ENCODE assay signal across 23 cellular contexts in the genomic region with DNA sequence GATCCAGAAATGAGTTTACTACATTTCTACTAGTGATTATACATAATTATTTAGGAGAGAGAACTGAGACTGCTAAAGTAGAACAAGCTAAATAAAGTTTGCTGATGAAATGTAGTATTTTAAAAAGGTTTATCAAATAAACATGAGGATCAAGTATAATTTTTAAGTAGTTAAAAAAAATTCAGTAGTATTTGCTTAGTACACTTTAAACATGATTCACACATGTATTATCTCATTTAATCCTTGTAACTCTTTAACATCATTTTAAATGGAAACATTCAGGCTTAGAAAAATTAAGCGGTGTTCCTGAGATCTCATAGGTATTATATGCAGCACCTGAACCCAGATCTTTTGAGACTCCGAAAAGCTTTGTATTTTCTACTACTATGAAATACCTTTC. TPM values are rescaled to one million over a fixed set of nuclear protein-coding genes. Genes with fewer than 3 reads are reported as not detected.
DNase-seq lines count a peak whose midpoint lies in the region; ATAC-seq, FAIRE-seq and TF ChIP-seq lines count a peak whose summit lies in the region.
"Had no signal": no experiment of that assay in that cellular context is flagged by ENCODE, and none has a peak within 500 bp of the region (broad histone marks: within the 10 kb centered on the region; RNA-seq: fewer than 3 reads in every experiment).

No MANE protein-coding gene starts in this region.

- peak overlapping the region; percentile 23 for H3K9ac ChIP-seq in Loucy (ENCODE audit: low read depth, low read length, poor library complexity, severe bottlenecking)
- H3K9ac ChIP-seq: BLaER1 treated with 17β-estradiol and CSF1 and Interleukin-3, amounts not matched to agents 10 nM and 100 nM had no signal

- no peaks in the 10 kb centered on the region for H3F3A ChIP-seq in Loucy (ENCODE audit: low read depth)

- H3K27me3 Mint-ChIP-seq in activated T-helper 17 cell treated with anti-CD3 and anti-CD28 coated beads, Interleukin-2, amount 50 U/mL, for 72 hours, result no peaks in the 10 kb centered on the region
- no peaks in the 10 kb centered on the region for H3K27me3 Mint-ChIP-seq in naive thymus-derived CD4-positive, alpha-beta T cell
- no peaks in the 10 kb centered on the region for H3K27me3 Mint-ChIP-seq in activated T-helper 1 cell treated with anti-CD3 and anti-CD28 coated beads, Interleukin-12 subunit alpha, Interleukin-12 subunit beta, Interleukin-2, Interleukin-4 antibody, amounts not matched to agents 30 ng/mL and 10 ng/mL and 1 ng/mL, durations not matched to agents 14 hours and 24 hours and 36 hours (ENCODE audit: insufficient read depth)
- H3K27me3 Mint-ChIP-seq: B cell, IgD-negative memory B cell had no signal

- H4K20me1 ChIP-seq in Loucy (ENCODE audit: insufficient read depth, low read length, poor library complexity, severe bottlenecking), result peaks cover 34% of the 10 kb centered on the region

- H3K4me3 ChIP-seq in Loucy (ENCODE audit: low read length, poor library complexity, severe bottlenecking) (peak overlapping the region; percentile 19), aorta (ENCODE audit: low read length in 2 of 2) (no peak overlapping the region)
- no peak overlapping the region for H3K4me3 ChIP-seq in naive thymus-derived CD4-positive, alpha-beta T cell (ENCODE audit: low read length)
- H3K4me3 ChIP-seq: BLaER1 treated with 17β-estradiol and CSF1 and Interleukin-3, amounts not matched to agents 10 nM and 100 nM; GM23338 had no signal

- CTCF ChIA-PET in naive thymus-derived CD4-positive, alpha-beta T cell (lab: Charles Lee), result no interaction called here

- FAIRE-seq in D721Med (lab: Jason Lieb, UNC), result peak; percentile 38
- FAIRE-seq: H54 had no signal

- intact Hi-C loops in naive thymus-derived CD4-positive, alpha-beta T cell (cut with micrococcal nuclease), result no loop called here
- intact Hi-C loops in aorta (cut with DNase I), result no loop called here
- intact Hi-C loops in activated T-helper 1 cell treated with anti-CD3 and anti-CD28 coated beads, Interleukin-12 subunit alpha, Interleukin-12 subunit beta, Interleukin-2, Interleukin-4 antibody, amounts not matched to agents 30 ng/mL and 10 ng/mL and 1 ng/mL, durations not matched to agents 14 hours and 24 hours and 36 hours (cut with micrococcal nuclease), result no loop called here

- H3K4me2 ChIP-seq in Loucy (ENCODE audit: low read depth, low read length, poor library complexity, severe bottlenecking), result peak overlapping the region; percentile 53
- H3K4me2 ChIP-seq: BLaER1 treated with 17β-estradiol and CSF1 and Interleukin-3, amounts not matched to agents 10 nM and 100 nM; GM23338 had no signal

- peak overlapping the region; percentile 61 for H3K27ac Mint-ChIP-seq in activated T-helper 17 cell treated with anti-CD3 and anti-CD28 coated beads, Interleukin-2, amount 50 U/mL, for 72 hours
- no peak overlapping the region for H3K27ac Mint-ChIP-seq in naive thymus-derived CD4-positive, alpha-beta T cell
- no peak overlapping the region for H3K27ac Mint-ChIP-seq in activated T-helper 1 cell treated with anti-CD3 and anti-CD28 coated beads, Interleukin-12 subunit alpha, Interleukin-12 subunit beta, Interleukin-2, Interleukin-4 antibody, amounts not matched to agents 30 ng/mL and 10 ng/mL and 1 ng/mL, durations not matched to agents 14 hours and 24 hours and 36 hours
- H3K27ac Mint-ChIP-seq: B cell; CD8-positive, alpha-beta T cell; GM23338; HFFc6; IgD-negative memory B cell had no signal

- H3K9me3 ChIP-seq in Loucy (ENCODE audit: insufficient read depth, low read depth, low read length) (no peaks in the 10 kb centered on the region), aorta (ENCODE audit: control insufficient read depth, low read length) (no peaks in the 10 kb centered on the region)
- no peaks in the 10 kb centered on the region for H3K9me3 ChIP-seq in naive thymus-derived CD4-positive, alpha-beta T cell (ENCODE audit: control insufficient read depth in 2 of 3, low read length in 3 of 3)

- H3K4me1 Mint-ChIP-seq in activated T-helper 17 cell treated with anti-CD3 and anti-CD28 coated beads, Interleukin-2, amount 50 U/mL, for 72 hours, result peaks cover 24% of the 10 kb centered on the region
- peaks cover 15 to 64% (median 50%) of the 10 kb centered on the region in 7 donors for H3K4me1 Mint-ChIP-seq in naive thymus-derived CD4-positive, alpha-beta T cell
- H3K4me1 Mint-ChIP-seq in activated T-helper 1 cell treated with anti-CD3 and anti-CD28 coated beads, Interleukin-12 subunit alpha, Interleukin-12 subunit beta, Interleukin-2, Interleukin-4 antibody, amounts not matched to agents 30 ng/mL and 10 ng/mL and 1 ng/mL, durations not matched to agents 14 hours and 24 hours and 36 hours (ENCODE audit: low read depth), result peaks cover 26% of the 10 kb centered on the region
- H3K4me1 Mint-ChIP-seq: GM23338 had no signal

- H3K9me2 ChIP-seq in Loucy (replicated peaks; ENCODE audit: low read depth, low read length), result no peaks in the 10 kb centered on the region

- peaks cover 46% of the 10 kb centered on the region for H3K79me2 ChIP-seq in Loucy (ENCODE audit: insufficient read depth, low read length)

- 96% methylated on average over 2 of the region's 2 CpGs for WGBS in aorta, 2 donors

- DNase-seq in D721Med (ENCODE audit: insufficient read length, low spot score) (no peak), activated T-cell treated with anti-CD3 and anti-CD28 coated beads for 4 hours (no peak), aorta (no peak)
- no peak for DNase-seq in naive thymus-derived CD4-positive, alpha-beta T cell
- no peak for DNase-seq in activated CD4-positive, alpha-beta T cell treated with anti-CD3 and anti-CD28 coated beads, Interleukin-2, amount 50 U/mL, for 48 hours
- no peak for DNase-seq in activated T-helper 1 cell treated with anti-CD3 and anti-CD28 coated beads, Interleukin-12 subunit alpha, Interleukin-12 subunit beta, Interleukin-2, Interleukin-4 antibody, amounts not matched to agents 30 ng/mL and 10 ng/mL and 1 ng/mL, durations not matched to agents 14 hours and 24 hours and 36 hours (ENCODE audit: low spot score)
- DNase-seq: 8988T; Calu3; CD8-positive, alpha-beta T cell; DMS 273 treated with DMSO at 0.1 percent for 48 hours; DMS53; DND-41; EL; HCEC 1CT; HFFc6 had no signal

- H3K27ac ChIP-seq in naive thymus-derived CD4-positive, alpha-beta T cell (ENCODE audit: low read depth, low read length), result peak overlapping the region; percentile 7
- no peak overlapping the region for H3K27ac ChIP-seq in aorta (ENCODE audit: low read depth in 1 of 2, low read length in 2 of 2)
- H3K27ac ChIP-seq: BLaER1 treated with 17β-estradiol and CSF1 and Interleukin-3, amounts not matched to agents 10 nM and 100 nM; HL-60 had no signal

- no peak overlapping the region for H2AFZ ChIP-seq in Loucy (ENCODE audit: low read length)
- H2AFZ ChIP-seq: GM23338 had no signal

- H3K4me3 Mint-ChIP-seq in activated T-helper 17 cell treated with anti-CD3 and anti-CD28 coated beads, Interleukin-2, amount 50 U/mL, for 72 hours, result no peak overlapping the region
- H3K4me3 Mint-ChIP-seq in naive thymus-derived CD4-positive, alpha-beta T cell, result peak overlapping the region in 2 of 10 donors; percentile 15 to 36
- no peak overlapping the region for H3K4me3 Mint-ChIP-seq in activated T-helper 1 cell treated with anti-CD3 and anti-CD28 coated beads, Interleukin-12 subunit alpha, Interleukin-12 subunit beta, Interleukin-2, Interleukin-4 antibody, amounts not matched to agents 30 ng/mL and 10 ng/mL and 1 ng/mL, durations not matched to agents 14 hours and 24 hours and 36 hours
- H3K4me3 Mint-ChIP-seq: B cell; CD8-positive, alpha-beta T cell; GM23338; HFFc6; IgD-negative memory B cell had no signal

- POLR2A ChIA-PET in naive thymus-derived CD4-positive, alpha-beta T cell (lab: Charles Lee), result interaction anchor here (1.8 kb wide), 1 partner anchor 12 kb away, joined by 4 read pairs; no protein-coding TSS in a partner anchor

- H3K36me3 Mint-ChIP-seq in activated T-helper 17 cell treated with anti-CD3 and anti-CD28 coated beads, Interleukin-2, amount 50 U/mL, for 72 hours (ENCODE audit: low read depth), result peaks cover 98% of the 10 kb centered on the region
- peaks cover 14 to 48% (median 25%) of the 10 kb centered on the region in 5 donors for H3K36me3 Mint-ChIP-seq in naive thymus-derived CD4-positive, alpha-beta T cell
- peaks cover 50% of the 10 kb centered on the region for H3K36me3 Mint-ChIP-seq in activated T-helper 1 cell treated with anti-CD3 and anti-CD28 coated beads, Interleukin-12 subunit alpha, Interleukin-12 subunit beta, Interleukin-2, Interleukin-4 antibody, amounts not matched to agents 30 ng/mL and 10 ng/mL and 1 ng/mL, durations not matched to agents 14 hours and 24 hours and 36 hours (ENCODE audit: low read depth)

- H3K9me3 Mint-ChIP-seq in activated T-helper 17 cell treated with anti-CD3 and anti-CD28 coated beads, Interleukin-2, amount 50 U/mL, for 72 hours, result no peaks in the 10 kb centered on the region
- H3K9me3 Mint-ChIP-seq in naive thymus-derived CD4-positive, alpha-beta T cell, result no peaks in the 10 kb centered on the region
- no peaks in the 10 kb centered on the region for H3K9me3 Mint-ChIP-seq in activated T-helper 1 cell treated with anti-CD3 and anti-CD28 coated beads, Interleukin-12 subunit alpha, Interleukin-12 subunit beta, Interleukin-2, Interleukin-4 antibody, amounts not matched to agents 30 ng/mL and 10 ng/mL and 1 ng/mL, durations not matched to agents 14 hours and 24 hours and 36 hours
- H3K9me3 Mint-ChIP-seq: CD8-positive, alpha-beta T cell; HFFc6 had no signal

- H3K27me3 ChIP-seq in Loucy (ENCODE audit: insufficient read depth, low read length, poor library complexity, severe bottlenecking) (no peaks in the 10 kb centered on the region), aorta (ENCODE audit: control insufficient read depth in 1 of 2, insufficient read depth in 2 of 2, low read length in 1 of 2) (no peaks in the 10 kb centered on the region)
- no peaks in the 10 kb centered on the region for H3K27me3 ChIP-seq in naive thymus-derived CD4-positive, alpha-beta T cell (ENCODE audit: control insufficient read depth in 2 of 2, insufficient read depth in 2 of 2, low read length in 2 of 2)
- H3K27me3 ChIP-seq: BLaER1 treated with 17β-estradiol and CSF1 and Interleukin-3, amounts not matched to agents 10 nM and 100 nM had no signal

- H3K4me1 ChIP-seq in Loucy (ENCODE audit: insufficient read depth, low read length, poor library complexity, severe bottlenecking) (peaks cover 11% of the 10 kb centered on the region), aorta (ENCODE audit: control insufficient read depth in 1 of 2, insufficient read depth in 2 of 2, low read length in 2 of 2) (no peaks in the 10 kb centered on the region)
- H3K4me1 ChIP-seq in naive thymus-derived CD4-positive, alpha-beta T cell (ENCODE audit: control insufficient read depth in 2 of 2, insufficient read depth in 2 of 2, low read length in 2 of 2), result peaks cover under 1 to 3% of the 10 kb centered on the region in 2 donors

- peaks cover 49% of the 10 kb centered on the region for H3K36me3 ChIP-seq in Loucy (ENCODE audit: insufficient read depth, low read length)
- H3K36me3 ChIP-seq in naive thymus-derived CD4-positive, alpha-beta T cell (ENCODE audit: control insufficient read depth in 2 of 3, insufficient read depth in 3 of 3, low read length in 3 of 3), result peaks cover 17 to 59% (median 25%) of the 10 kb centered on the region in 3 experiments
- peaks cover 2 to 3% of the 10 kb centered on the region in 2 donors for H3K36me3 ChIP-seq in aorta (ENCODE audit: control insufficient read depth in 1 of 2, insufficient read depth in 2 of 2, low read length in 1 of 2)

- TF ChIP-seq CTCF in D721Med (IDR thresholded peaks at IDR 0.05; ENCODE audit: insufficient read depth, missing control alignments) (no peak), Loucy (conservative IDR thresholded peaks at IDR 0.05; ENCODE audit: low read length) (no peak)

- ATAC-seq in activated T-helper 17 cell treated with anti-CD3 and anti-CD28 coated beads, Interleukin-2, amount 50 U/mL, for 72 hours (replicated peaks), result no peak
- no peak for ATAC-seq in naive thymus-derived CD4-positive, alpha-beta T cell
- no peak for ATAC-seq in aorta (ENCODE audit: low FRiP score)
- ATAC-seq: CD8-positive, alpha-beta T cell; GM23338 had no signal

RNA-seq across cellular contexts. Expression of gene SNW1, which starts 8.7 kb away (rescaled TPM):
- total RNA-seq in activated T-helper 17 cell treated with anti-CD3 and anti-CD28 coated beads, Interleukin-2, amount 50 U/mL, for 72 hours, result 100 to 1,000 TPM; 106 to 108 TPM
- total RNA-seq in naive thymus-derived CD4-positive, alpha-beta T cell, result 100 to 1,000 TPM in 2 of 5 experiments, 10 to 100 TPM in 3; 84.4 to 108 (median 97.7) TPM
- 10 to 100 TPM; 59.6 to 89.1 TPM for polyA plus RNA-seq in naive thymus-derived CD4-positive, alpha-beta T cell
- total RNA-seq in aorta, result 10 to 100 TPM; 51.4 to 60.5 TPM
- 10 to 100 TPM; 57.6 to 60.5 TPM for polyA plus RNA-seq in aorta
- total RNA-seq in activated T-helper 1 cell treated with anti-CD3 and anti-CD28 coated beads, Interleukin-12 subunit alpha, Interleukin-12 subunit beta, Interleukin-2, Interleukin-4 antibody, amounts not matched to agents 30 ng/mL and 10 ng/mL and 1 ng/mL, durations not matched to agents 14 hours and 24 hours and 36 hours, result 112 and 118 TPM in 2 replicates

RNA-seq across cellular contexts. Expression of gene SLIRP, which starts 44.4 kb away (rescaled TPM):
- total RNA-seq in activated T-helper 17 cell treated with anti-CD3 and anti-CD28 coated beads, Interleukin-2, amount 50 U/mL, for 72 hours, result 100 to 1,000 TPM in 1 of 2 donors, 10 to 100 TPM in 1; 46.5 to 140 TPM
- total RNA-seq in naive thymus-derived CD4-positive, alpha-beta T cell, result 10 to 100 TPM; 35.9 to 66.6 (median 45.5) TPM
- 100 to 1,000 TPM; 232 to 282 TPM for polyA plus RNA-seq in naive thymus-derived CD4-positive, alpha-beta T cell
- total RNA-seq in aorta, result 10 to 100 TPM; 57.3 to 84.4 TPM
- polyA plus RNA-seq in aorta, result 100 to 1,000 TPM; 238 to 453 TPM
- total RNA-seq in activated T-helper 1 cell treated with anti-CD3 and anti-CD28 coated beads, Interleukin-12 subunit alpha, Interleukin-12 subunit beta, Interleukin-2, Interleukin-4 antibody, amounts not matched to agents 30 ng/mL and 10 ng/mL and 1 ng/mL, durations not matched to agents 14 hours and 24 hours and 36 hours, result 177 and 178 TPM in 2 replicates

RNA-seq across cellular contexts. Expression of gene ALKBH1, which starts 44.4 kb away (rescaled TPM):
- total RNA-seq in activated T-helper 17 cell treated with anti-CD3 and anti-CD28 coated beads, Interleukin-2, amount 50 U/mL, for 72 hours, result 10 to 100 TPM; 13.2 to 19.8 TPM
- 10 to 100 TPM; 10.2 to 20.3 (median 14.1) TPM for total RNA-seq in naive thymus-derived CD4-positive, alpha-beta T cell
- polyA plus RNA-seq in naive thymus-derived CD4-positive, alpha-beta T cell, result 10 to 100 TPM in 1 of 2 donors, 1 to 10 TPM in 1; 7.6 to 10.7 TPM
- 10 to 100 TPM in 1 of 2 donors, 1 to 10 TPM in 1; 7.4 to 12.6 TPM for total RNA-seq in aorta
- polyA plus RNA-seq in aorta, result 1 to 10 TPM; 4.6 to 7.2 TPM
- total RNA-seq in activated T-helper 1 cell treated with anti-CD3 and anti-CD28 coated beads, Interleukin-12 subunit alpha, Interleukin-12 subunit beta, Interleukin-2, Interleukin-4 antibody, amounts not matched to agents 30 ng/mL and 10 ng/mL and 1 ng/mL, durations not matched to agents 14 hours and 24 hours and 36 hours, result 16.3 and 21.9 TPM in 2 replicates

RNA-seq across cellular contexts. Expression of gene ADCK1, which starts 47.6 kb away (rescaled TPM):
- total RNA-seq in activated T-helper 17 cell treated with anti-CD3 and anti-CD28 coated beads, Interleukin-2, amount 50 U/mL, for 72 hours, result 1 to 10 TPM; 2.0 to 2.1 TPM
- 10 to 100 TPM in 3 of 5 experiments, 1 to 10 TPM in 2; 4.5 to 10.6 (median 10.3) TPM for total RNA-seq in naive thymus-derived CD4-positive, alpha-beta T cell
- polyA plus RNA-seq in naive thymus-derived CD4-positive, alpha-beta T cell, result 1 to 10 TPM; 6.6 to 8.8 TPM
- total RNA-seq in aorta, result 1 to 10 TPM; 4.2 to 7.3 TPM
- 1 to 10 TPM; 2.4 to 4.9 TPM for polyA plus RNA-seq in aorta
- total RNA-seq in activated T-helper 1 cell treated with anti-CD3 and anti-CD28 coated beads, Interleukin-12 subunit alpha, Interleukin-12 subunit beta, Interleukin-2, Interleukin-4 antibody, amounts not matched to agents 30 ng/mL and 10 ng/mL and 1 ng/mL, durations not matched to agents 14 hours and 24 hours and 36 hours, result 3.9 and 5.4 TPM in 2 replicates
